1 cellular context compared by ENCODE assay signal in genomic region chr11:43643898-43644625, GRCh38.
TF ChIP-seq lines count a peak whose summit lies in the region.

No MANE protein-coding gene starts in this region.

TF ChIP-seq in HCT116, 20 proteins besides CTCF, POLR2A, EP300 and RAD21 (continued from another document):
- TF ChIP-seq ATF3 (IDR thresholded peaks at IDR 0.05) (no peak), SIN3A (IDR thresholded peaks at IDR 0.05; ENCODE audit: low read depth) (0 out of 2 replicates have a peak, but pooled peaks have one; percentile 37), SRF (IDR thresholded peaks at IDR 0.05; ENCODE audit: low read depth) (no peak), EZH2phosphoT487 (IDR thresholded peaks at IDR 0.05; ENCODE audit: borderline replicate concordance) (no peak), JUND (IDR thresholded peaks at IDR 0.05) (no peak), EZH2 (IDR thresholded peaks at IDR 0.05) (no peak), FOSL1 (IDR thresholded peaks at IDR 0.05; ENCODE audit: low read depth) (no peak), YY1 (IDR thresholded peaks at IDR 0.05; ENCODE audit: extremely low read depth, insufficient replicate concordance, low read depth, low read length) (peak; percentile 97), CEBPB (IDR thresholded peaks at IDR 0.05; ENCODE audit: low read depth) (no peak), POLR2AphosphoS5 (IDR thresholded peaks at IDR 0.05; ENCODE audit: low read depth, low read length) (peak; percentile 85), SP1 (IDR thresholded peaks at IDR 0.05; ENCODE audit: low read depth) (peak; percentile 89), ZNF274 (IDR thresholded peaks at IDR 0.05; ENCODE audit: low read depth, low read length) (no peak), TCF7L2 (IDR thresholded peaks at IDR 0.05; ENCODE audit: borderline replicate concordance, extremely low read depth, insufficient read depth, insufficient read length) (peak; percentile 30)
- TF ChIP-seq, protein P1, sequence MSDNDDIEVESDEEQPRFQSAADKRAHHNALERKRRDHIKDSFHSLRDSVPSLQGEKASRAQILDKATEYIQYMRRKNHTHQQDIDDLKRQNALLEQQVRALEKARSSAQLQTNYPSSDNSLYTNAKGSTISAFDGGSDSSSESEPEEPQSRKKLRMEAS (IDR thresholded peaks at IDR 0.05), result no peak
